In the genomic region with DNA sequence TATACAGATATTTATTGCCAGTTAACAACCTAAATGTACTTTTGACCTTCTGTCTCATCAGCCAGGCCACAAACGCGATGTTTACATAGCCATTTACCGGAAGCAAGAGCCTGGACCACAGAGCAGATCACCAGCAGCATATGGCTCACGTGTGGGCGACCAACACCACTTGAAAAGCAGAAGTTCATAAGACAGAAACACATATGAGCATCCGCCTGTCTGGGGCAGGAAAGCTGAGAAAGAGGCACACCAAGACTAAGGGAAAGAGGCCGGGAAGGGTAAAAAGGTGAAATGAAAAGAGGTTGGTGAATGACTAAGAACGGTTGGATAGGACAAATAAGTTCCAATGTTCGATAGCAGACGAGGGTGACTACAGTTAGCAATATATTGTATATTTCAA, we compare ENCODE assay signal across 1 cellular context.
TF ChIP-seq lines count a peak whose summit lies in the region.

No MANE protein-coding gene starts in this region.

TF ChIP-seq in GM12878, 131 proteins besides CTCF, POLR2A, EP300 and RAD21 (continued from another document and continues in another):
- TF ChIP-seq BCL3 (IDR thresholded peaks at IDR 0.05; ENCODE audit: borderline replicate concordance, insufficient read depth, low read depth, low read length, poor library complexity, severe bottlenecking) (peak; percentile 34), ZNF274 (IDR thresholded peaks at IDR 0.05; ENCODE audit: insufficient read depth, insufficient read length) (no peak), ZNF24 (IDR thresholded peaks at IDR 0.05) (no peak), FOXM1 (IDR thresholded peaks at IDR 0.05; ENCODE audit: low read depth, low read length) (no peak), CREB1 (IDR thresholded peaks at IDR 0.05; ENCODE audit: low read depth) (0 out of 2 replicates have a peak, but pooled peaks have one; percentile 21), EED (IDR thresholded peaks at IDR 0.05; ENCODE audit: low read depth) (peak; percentile 64), STAT3 (IDR thresholded peaks at IDR 0.05; ENCODE audit: low read depth, low read length) (0 out of 2 replicates have a peak, but pooled peaks have one; percentile 42), BCLAF1 (IDR thresholded peaks at IDR 0.05) (no peak), NR2C2 (IDR thresholded peaks at IDR 0.05; ENCODE audit: borderline replicate concordance, control insufficient read depth, insufficient read length, low read depth) (no peak), RUNX3 (IDR thresholded peaks at IDR 0.05; ENCODE audit: low read length) (peak; percentile 93), EGR1 (IDR thresholded peaks at IDR 0.05; ENCODE audit: borderline replicate concordance in 1 of 2, low read depth in 2 of 2, low read length in 2 of 2) (0 out of 3 replicates have a peak, but pooled peaks of 1 of the 2 experiments have one; percentile 26), USF1 (IDR thresholded peaks at IDR 0.05; ENCODE audit: borderline replicate concordance, extremely low read length, insufficient read depth, low read depth, low read length) (no peak), CBFB (IDR thresholded peaks at IDR 0.05; ENCODE audit: low read depth) (0 out of 2 replicates have a peak, but pooled peaks have one; percentile 30), ESRRA (IDR thresholded peaks at IDR 0.05; ENCODE audit: low read length) (peak; percentile 84; the same call in 1 of the 2 replicates), RB1 (IDR thresholded peaks at IDR 0.05; ENCODE audit: borderline replicate concordance) (no peak), ZBTB4 (CRISPR knock-in tag; IDR thresholded peaks at IDR 0.05) (no peak), SMC3 (IDR thresholded peaks at IDR 0.05; ENCODE audit: borderline replicate concordance, low read length) (no peak), PAX8 (IDR thresholded peaks at IDR 0.05) (no peak), BCL11A (IDR thresholded peaks at IDR 0.05; ENCODE audit: low read depth, low read length) (peak; percentile 68; the same call in 1 of the 2 replicates), EZH2 (IDR thresholded peaks at IDR 0.05; ENCODE audit: borderline replicate concordance, control insufficient read depth, low read depth, low read length) (no peak), LARP7 (IDR thresholded peaks at IDR 0.05) (no peak), RBBP5 (conservative IDR thresholded peaks at IDR 0.05) (no peak), STAT1 (conservative IDR thresholded peaks at IDR 0.05) (no peak), GATAD2B (conservative IDR thresholded peaks at IDR 0.05; ENCODE audit: low read depth) (peak; percentile 76), CBX5 (IDR thresholded peaks at IDR 0.05; ENCODE audit: low read depth) (peak; percentile 63; the same call in 1 of the 2 replicates), ZNF384 (IDR thresholded peaks at IDR 0.05; ENCODE audit: borderline replicate concordance, low read depth, low read length) (no peak), SIN3A (IDR thresholded peaks at IDR 0.05; ENCODE audit: low read depth, low read length) (0 out of 2 replicates have a peak, but pooled peaks have one; percentile 45), NRF1 (conservative IDR thresholded peaks at IDR 0.05; ENCODE audit: low read depth, low read length) (no peak), IKZF2 (IDR thresholded peaks at IDR 0.05) (peak; percentile 92 to 94), ZNF622 (IDR thresholded peaks at IDR 0.05) (no peak), NFIC (IDR thresholded peaks at IDR 0.05; ENCODE audit: low read depth, low read length) (peak; percentile 70), BMI1 (IDR thresholded peaks at IDR 0.05; ENCODE audit: borderline replicate concordance) (peak; percentile 82), SUPT20H (IDR thresholded peaks at IDR 0.05; ENCODE audit: borderline replicate concordance, control insufficient read depth, low read depth, low read length) (no peak), CHD2 (IDR thresholded peaks at IDR 0.05; ENCODE audit: borderline replicate concordance, low read depth, low read length) (peak; percentile 65; the same call in 1 of the 2 replicates)
- TF ChIP-seq, protein P1, sequence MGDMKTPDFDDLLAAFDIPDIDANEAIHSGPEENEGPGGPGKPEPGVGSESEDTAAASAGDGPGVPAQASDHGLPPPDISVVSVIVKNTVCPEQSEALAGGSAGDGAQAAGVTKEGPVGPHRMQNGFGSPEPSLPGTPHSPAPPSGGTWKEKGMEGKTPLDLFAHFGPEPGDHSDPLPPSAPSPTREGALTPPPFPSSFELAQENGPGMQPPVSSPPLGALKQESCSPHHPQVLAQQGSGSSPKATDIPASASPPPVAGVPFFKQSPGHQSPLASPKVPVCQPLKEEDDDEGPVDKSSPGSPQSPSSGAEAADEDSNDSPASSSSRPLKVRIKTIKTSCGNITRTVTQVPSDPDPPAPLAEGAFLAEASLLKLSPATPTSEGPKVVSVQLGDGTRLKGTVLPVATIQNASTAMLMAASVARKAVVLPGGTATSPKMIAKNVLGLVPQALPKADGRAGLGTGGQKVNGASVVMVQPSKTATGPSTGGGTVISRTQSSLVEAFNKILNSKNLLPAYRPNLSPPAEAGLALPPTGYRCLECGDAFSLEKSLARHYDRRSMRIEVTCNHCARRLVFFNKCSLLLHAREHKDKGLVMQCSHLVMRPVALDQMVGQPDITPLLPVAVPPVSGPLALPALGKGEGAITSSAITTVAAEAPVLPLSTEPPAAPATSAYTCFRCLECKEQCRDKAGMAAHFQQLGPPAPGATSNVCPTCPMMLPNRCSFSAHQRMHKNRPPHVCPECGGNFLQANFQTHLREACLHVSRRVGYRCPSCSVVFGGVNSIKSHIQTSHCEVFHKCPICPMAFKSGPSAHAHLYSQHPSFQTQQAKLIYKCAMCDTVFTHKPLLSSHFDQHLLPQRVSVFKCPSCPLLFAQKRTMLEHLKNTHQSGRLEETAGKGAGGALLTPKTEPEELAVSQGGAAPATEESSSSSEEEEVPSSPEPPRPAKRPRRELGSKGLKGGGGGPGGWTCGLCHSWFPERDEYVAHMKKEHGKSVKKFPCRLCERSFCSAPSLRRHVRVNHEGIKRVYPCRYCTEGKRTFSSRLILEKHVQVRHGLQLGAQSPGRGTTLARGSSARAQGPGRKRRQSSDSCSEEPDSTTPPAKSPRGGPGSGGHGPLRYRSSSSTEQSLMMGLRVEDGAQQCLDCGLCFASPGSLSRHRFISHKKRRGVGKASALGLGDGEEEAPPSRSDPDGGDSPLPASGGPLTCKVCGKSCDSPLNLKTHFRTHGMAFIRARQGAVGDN (IDR thresholded peaks at IDR 0.05) = no peak
- TF ChIP-seq, protein P2, sequence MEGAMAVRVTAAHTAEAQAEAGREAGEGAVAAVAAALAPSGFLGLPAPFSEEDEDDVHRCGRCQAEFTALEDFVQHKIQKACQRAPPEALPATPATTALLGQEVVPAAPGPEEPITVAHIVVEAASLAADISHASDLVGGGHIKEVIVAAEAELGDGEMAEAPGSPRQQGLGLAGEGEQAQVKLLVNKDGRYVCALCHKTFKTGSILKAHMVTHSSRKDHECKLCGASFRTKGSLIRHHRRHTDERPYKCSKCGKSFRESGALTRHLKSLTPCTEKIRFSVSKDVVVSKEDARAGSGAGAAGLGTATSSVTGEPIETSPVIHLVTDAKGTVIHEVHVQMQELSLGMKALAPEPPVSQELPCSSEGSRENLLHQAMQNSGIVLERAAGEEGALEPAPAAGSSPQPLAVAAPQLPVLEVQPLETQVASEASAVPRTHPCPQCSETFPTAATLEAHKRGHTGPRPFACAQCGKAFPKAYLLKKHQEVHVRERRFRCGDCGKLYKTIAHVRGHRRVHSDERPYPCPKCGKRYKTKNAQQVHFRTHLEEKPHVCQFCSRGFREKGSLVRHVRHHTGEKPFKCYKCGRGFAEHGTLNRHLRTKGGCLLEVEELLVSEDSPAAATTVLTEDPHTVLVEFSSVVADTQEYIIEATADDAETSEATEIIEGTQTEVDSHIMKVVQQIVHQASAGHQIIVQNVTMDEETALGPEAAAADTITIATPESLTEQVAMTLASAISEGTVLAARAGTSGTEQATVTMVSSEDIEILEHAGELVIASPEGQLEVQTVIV (IDR thresholded peaks at IDR 0.05; ENCODE audit: borderline replicate concordance, partially characterized antibody) = no peak
- TF ChIP-seq, protein P3, sequence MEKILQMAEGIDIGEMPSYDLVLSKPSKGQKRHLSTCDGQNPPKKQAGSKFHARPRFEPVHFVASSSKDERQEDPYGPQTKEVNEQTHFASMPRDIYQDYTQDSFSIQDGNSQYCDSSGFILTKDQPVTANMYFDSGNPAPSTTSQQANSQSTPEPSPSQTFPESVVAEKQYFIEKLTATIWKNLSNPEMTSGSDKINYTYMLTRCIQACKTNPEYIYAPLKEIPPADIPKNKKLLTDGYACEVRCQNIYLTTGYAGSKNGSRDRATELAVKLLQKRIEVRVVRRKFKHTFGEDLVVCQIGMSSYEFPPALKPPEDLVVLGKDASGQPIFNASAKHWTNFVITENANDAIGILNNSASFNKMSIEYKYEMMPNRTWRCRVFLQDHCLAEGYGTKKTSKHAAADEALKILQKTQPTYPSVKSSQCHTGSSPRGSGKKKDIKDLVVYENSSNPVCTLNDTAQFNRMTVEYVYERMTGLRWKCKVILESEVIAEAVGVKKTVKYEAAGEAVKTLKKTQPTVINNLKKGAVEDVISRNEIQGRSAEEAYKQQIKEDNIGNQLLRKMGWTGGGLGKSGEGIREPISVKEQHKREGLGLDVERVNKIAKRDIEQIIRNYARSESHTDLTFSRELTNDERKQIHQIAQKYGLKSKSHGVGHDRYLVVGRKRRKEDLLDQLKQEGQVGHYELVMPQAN (conservative IDR thresholded peaks at IDR 0.05) = no peak
